Comparison of ENCODE assay signal across 25 cellular contexts in genomic region chr20:12790856-12791255, GRCh38.
"Had no signal": no experiment of that assay in that cellular context is flagged by ENCODE, and none has a peak within 500 bp of the region (broad histone marks: within the 10 kb centered on the region; RNA-seq: fewer than 3 reads in every experiment).

No MANE protein-coding gene starts in this region.

- ATAC-seq: foreskin keratinocyte; left colon; natural killer cell; psoas muscle; right cardiac atrium; stimulated activated effector memory CD8-positive, alpha-beta T cell treated with anti-CD3 and anti-CD28 coated beads, Interleukin-12 subunit alpha, Interleukin-12 subunit beta, amount 100 ng/mL, for 72 hours had no signal

- H3K4me3 Mint-ChIP-seq: immature natural killer cell; natural killer cell; stimulated activated effector memory CD8-positive, alpha-beta T cell treated with anti-CD3 and anti-CD28 coated beads, Interleukin-12 subunit alpha, Interleukin-12 subunit beta, amount 100 ng/mL, for 72 hours; type B pancreatic cell had no signal

- H3K27ac ChIP-seq: coronary artery, esophagus muscularis mucosa, foreskin keratinocyte, ovary, psoas muscle, sigmoid colon, stomach, tibial artery had no signal

- H3K27ac Mint-ChIP-seq: immature natural killer cell; natural killer cell; stimulated activated effector memory CD8-positive, alpha-beta T cell treated with anti-CD3 and anti-CD28 coated beads, Interleukin-12 subunit alpha, Interleukin-12 subunit beta, amount 100 ng/mL, for 72 hours; type B pancreatic cell had no signal

- H3K36me3 ChIP-seq: esophagus muscularis mucosa, ovary, sigmoid colon, stomach, tibial artery had no signal

- H3K36me3 Mint-ChIP-seq: immature natural killer cell; natural killer cell; stimulated activated effector memory CD8-positive, alpha-beta T cell treated with anti-CD3 and anti-CD28 coated beads, Interleukin-12 subunit alpha, Interleukin-12 subunit beta, amount 100 ng/mL, for 72 hours; type B pancreatic cell had no signal

- DNase-seq: dermis blood vessel endothelial cell; effector memory CD4-positive, alpha-beta T cell; foreskin keratinocyte; hypothalamus; immature natural killer cell; islet precursor cell; kidney glomerular epithelial cell; left colon; mesenchymal stem cell; natural killer cell; nucleus accumbens; ovary; posterior cingulate gyrus; psoas muscle; right cardiac atrium; sigmoid colon; stimulated activated CD4-positive, alpha-beta T cell treated with anti-CD3 and anti-CD28 coated beads, Interleukin-2, amount 100 ng/mL, for 24 hours; stimulated activated CD4-positive, alpha-beta T cell treated with anti-CD3 and anti-CD28 coated beads, Interleukin-4, amount 100 ng/mL, for 24 hours; stimulated activated naive CD4-positive, alpha-beta T cell treated with Interleukin-2 at 50 U/mL for 16 hours; stomach; tibial artery had no signal

- H3K27me3 ChIP-seq: esophagus muscularis mucosa, foreskin keratinocyte, ovary, sigmoid colon, stomach, tibial artery had no signal

- H3K4me3 ChIP-seq: coronary artery, esophagus muscularis mucosa, ovary, psoas muscle, sigmoid colon, stomach, tibial artery had no signal

- H3K4me1 ChIP-seq: esophagus muscularis mucosa, foreskin keratinocyte, psoas muscle, sigmoid colon, stomach, tibial artery had no signal

- H3K9me3 ChIP-seq: esophagus muscularis mucosa, ovary, psoas muscle, sigmoid colon, stomach, tibial artery had no signal

- H3K4me1 Mint-ChIP-seq: immature natural killer cell; natural killer cell; stimulated activated effector memory CD8-positive, alpha-beta T cell treated with anti-CD3 and anti-CD28 coated beads, Interleukin-12 subunit alpha, Interleukin-12 subunit beta, amount 100 ng/mL, for 72 hours had no signal
